18 cellular contexts compared by ENCODE assay signal in the genomic region with DNA sequence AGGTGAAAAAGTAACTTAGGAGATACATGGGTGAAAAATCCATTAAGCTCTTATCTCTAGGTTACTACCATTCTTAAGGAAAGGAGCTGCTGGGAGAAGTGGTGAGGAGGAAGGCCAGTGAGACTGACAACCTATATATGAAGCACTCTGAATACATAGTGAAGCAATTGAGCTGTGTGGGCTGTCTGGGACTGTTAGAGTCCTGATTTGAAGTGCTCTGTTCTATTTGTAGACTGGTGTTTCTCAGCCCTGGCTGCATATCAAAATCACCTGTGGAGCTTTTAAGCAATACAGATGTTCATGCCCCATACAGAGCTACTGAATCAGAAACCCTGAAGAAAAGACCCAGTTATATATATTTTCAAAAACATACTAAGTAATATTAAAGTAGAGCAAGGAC.
"Had no signal": no experiment of that assay in that cellular context is flagged by ENCODE, and none has a peak within 500 bp of the region (broad histone marks: within the 10 kb centered on the region; RNA-seq: fewer than 3 reads in every experiment).

No MANE protein-coding gene starts in this region.

- DNase-seq: natural killer cell; occipital lobe; ovary; posterior cingulate gyrus; psoas muscle; right cardiac atrium; right lobe of liver; sigmoid colon; small intestine; stimulated activated CD4-positive, alpha-beta T cell treated with anti-CD3 and anti-CD28 coated beads, Interleukin-15, amount 100 ng/mL, for 24 hours; stimulated activated CD4-positive, alpha-beta T cell treated with anti-CD3 and anti-CD28 coated beads, Interleukin-2, amount 100 ng/mL, for 24 hours; stimulated activated CD4-positive, alpha-beta T cell treated with anti-CD3 and anti-CD28 coated beads, Interleukin-2, amount 100 ng/mL, for 48 hours; stimulated activated CD4-positive, alpha-beta T cell treated with anti-CD3 and anti-CD28 coated beads, Interleukin-4, amount 100 ng/mL, for 24 hours; stimulated activated naive B cell treated with anti-CD40 and anti-IgM and Interleukin-4, amounts not matched to agents 10 μg/mL and 1 μg/mL and 100 μg/mL, for 72 hours; stimulated activated naive CD4-positive, alpha-beta T cell treated with Interleukin-2 at 50 U/mL for 16 hours; stomach; thyroid gland; trophoblast cell had no signal
